In the genomic region with DNA sequence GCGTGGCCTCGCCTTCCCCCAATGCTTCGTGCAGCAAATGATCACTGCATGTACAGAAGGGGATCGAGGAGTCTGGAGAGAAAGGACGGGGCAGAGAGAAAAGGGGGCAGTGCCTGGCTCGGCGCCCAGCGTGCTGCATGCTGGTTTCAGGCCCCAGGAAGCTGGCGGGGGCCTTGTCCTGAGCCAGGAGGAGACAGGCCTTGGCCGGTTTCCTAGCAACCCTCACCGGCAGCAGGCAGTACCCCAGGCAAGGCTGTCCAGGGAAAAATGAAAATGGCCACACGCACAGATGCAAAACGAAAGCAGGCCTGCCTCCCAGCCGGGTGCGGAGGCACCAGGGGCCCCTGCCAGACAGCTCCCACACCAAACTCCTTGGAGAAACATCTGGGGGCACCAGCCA, we compare ENCODE assay signal across 11 cellular contexts.
A peak's percentile ranks its signal among the peaks of the same experiment; 100 is the strongest.
DNase-seq lines count a peak whose midpoint lies in the region; ATAC-seq and TF ChIP-seq lines count a peak whose summit lies in the region.
"Had no signal": no experiment of that assay in that cellular context is flagged by ENCODE, and none has a peak within 500 bp of the region (broad histone marks: within the 10 kb centered on the region; RNA-seq: fewer than 3 reads in every experiment).

No MANE protein-coding gene starts in this region.

- peak; percentile 57 for DNase-seq in activated CD4-positive, alpha-beta T cell treated with anti-CD3 and anti-CD28 coated beads, Interleukin-2, amount 10 ng/mL, durations not matched to agents 24 days and 14 days
- DNase-seq in activated CD4-positive, alpha-beta T cell treated with anti-CD3 and anti-CD28 coated beads for 36 hours: no peak
- DNase-seq in activated T-helper 1 cell treated with anti-CD3 and anti-CD28 coated beads, Interleukin-12 subunit alpha, Interleukin-12 subunit beta, Interleukin-2, Interleukin-4 antibody, amounts not matched to agents 30 ng/mL and 10 ng/mL and 1 ng/mL, durations not matched to agents 14 hours and 24 hours and 36 hours (ENCODE audit: low spot score): no peak
- DNase-seq in right cardiac atrium (peak; percentile 45 to 78 (median 75)), esophagus squamous epithelium (lab: John Stamatoyannopoulos, UW) (no peak), middle frontal gyrus (ENCODE audit: extremely low spot score, low spot score) (no peak)
- no peak for DNase-seq in stimulated activated naive CD8-positive, alpha-beta T cell treated with anti-CD3 and anti-CD28 coated beads, Interleukin-15, amount 100 ng/mL, for 72 hours
- DNase-seq: CD4-positive, alpha-beta T cell; NCI-H2107 had no signal

- H3K4me1 Mint-ChIP-seq in activated CD4-positive, alpha-beta T cell treated with anti-CD3 and anti-CD28 coated beads, Interleukin-2, amount 10 ng/mL, durations not matched to agents 24 days and 14 days: peaks cover 21% of the 10 kb centered on the region
- peaks cover 6% of the 10 kb centered on the region for H3K4me1 Mint-ChIP-seq in activated CD4-positive, alpha-beta T cell treated with anti-CD3 and anti-CD28 coated beads for 36 hours
- H3K4me1 Mint-ChIP-seq in activated T-helper 1 cell treated with anti-CD3 and anti-CD28 coated beads, Interleukin-12 subunit alpha, Interleukin-12 subunit beta, Interleukin-2, Interleukin-4 antibody, amounts not matched to agents 30 ng/mL and 10 ng/mL and 1 ng/mL, durations not matched to agents 14 hours and 24 hours and 36 hours (ENCODE audit: low read depth): peaks cover 29% of the 10 kb centered on the region
- peaks cover 24% of the 10 kb centered on the region for H3K4me1 Mint-ChIP-seq in stimulated activated naive CD8-positive, alpha-beta T cell treated with anti-CD3 and anti-CD28 coated beads, Interleukin-15, amount 100 ng/mL, for 72 hours

- peaks cover 2% of the 10 kb centered on the region for H3K4me1 ChIP-seq in right cardiac atrium (ENCODE audit: control insufficient read depth, insufficient read depth, low read length)
- peaks cover 0 to 21% (median 5%) of the 10 kb centered on the region in 3 donors for H3K4me1 ChIP-seq in esophagus squamous epithelium

- ATAC-seq in activated CD4-positive, alpha-beta T cell treated with anti-CD3 and anti-CD28 coated beads for 36 hours: no peak
- peak; percentile 47 to 51 for ATAC-seq in right cardiac atrium
- ATAC-seq in stimulated activated naive CD8-positive, alpha-beta T cell treated with anti-CD3 and anti-CD28 coated beads, Interleukin-15, amount 100 ng/mL, for 72 hours: peak; percentile 11
- ATAC-seq in GM21529 (IDR thresholded peaks at IDR 0.05; ENCODE audit: unreplicated experiment): no peak

- no peak for TF ChIP-seq POLR2A in esophagus squamous epithelium (IDR thresholded peaks at IDR 0.05)

- CTCF ChIA-PET in activated CD4-positive, alpha-beta T cell treated with anti-CD3 and anti-CD28 coated beads for 36 hours (lab: Charles Lee): interaction anchor here (1.5 kb wide), 1 partner anchor 10 kb away, joined by 7 read pairs; no protein-coding TSS in a partner anchor

- no peak for TF ChIP-seq CTCF in esophagus squamous epithelium (IDR thresholded peaks at IDR 0.05)

- no peaks in the 10 kb centered on the region for H3K9me3 Mint-ChIP-seq in activated CD4-positive, alpha-beta T cell treated with anti-CD3 and anti-CD28 coated beads, Interleukin-2, amount 10 ng/mL, durations not matched to agents 24 days and 14 days
- H3K9me3 Mint-ChIP-seq in activated CD4-positive, alpha-beta T cell treated with anti-CD3 and anti-CD28 coated beads for 36 hours (ENCODE audit: low read depth): no peaks in the 10 kb centered on the region
- H3K9me3 Mint-ChIP-seq in activated T-helper 1 cell treated with anti-CD3 and anti-CD28 coated beads, Interleukin-12 subunit alpha, Interleukin-12 subunit beta, Interleukin-2, Interleukin-4 antibody, amounts not matched to agents 30 ng/mL and 10 ng/mL and 1 ng/mL, durations not matched to agents 14 hours and 24 hours and 36 hours: no peaks in the 10 kb centered on the region
- H3K9me3 Mint-ChIP-seq in stimulated activated naive CD8-positive, alpha-beta T cell treated with anti-CD3 and anti-CD28 coated beads, Interleukin-15, amount 100 ng/mL, for 72 hours: no peaks in the 10 kb centered on the region
- H3K9me3 Mint-ChIP-seq: CD4-positive, alpha-beta T cell had no signal

- H3K27me3 ChIP-seq in right cardiac atrium (ENCODE audit: control insufficient read depth, insufficient read depth) (no peaks in the 10 kb centered on the region), esophagus squamous epithelium (no peaks in the 10 kb centered on the region)

- H3K36me3 ChIP-seq in esophagus squamous epithelium: no peaks in the 10 kb centered on the region
- H3K36me3 ChIP-seq: neutrophil had no signal

- H3K36me3 Mint-ChIP-seq in activated CD4-positive, alpha-beta T cell treated with anti-CD3 and anti-CD28 coated beads, Interleukin-2, amount 10 ng/mL, durations not matched to agents 24 days and 14 days (ENCODE audit: low read depth): no peaks in the 10 kb centered on the region
- H3K36me3 Mint-ChIP-seq in activated CD4-positive, alpha-beta T cell treated with anti-CD3 and anti-CD28 coated beads for 36 hours (ENCODE audit: low read depth): no peaks in the 10 kb centered on the region
- H3K36me3 Mint-ChIP-seq in activated T-helper 1 cell treated with anti-CD3 and anti-CD28 coated beads, Interleukin-12 subunit alpha, Interleukin-12 subunit beta, Interleukin-2, Interleukin-4 antibody, amounts not matched to agents 30 ng/mL and 10 ng/mL and 1 ng/mL, durations not matched to agents 14 hours and 24 hours and 36 hours (ENCODE audit: low read depth): no peaks in the 10 kb centered on the region

- peak overlapping the region; percentile 76 for H3K27ac Mint-ChIP-seq in activated CD4-positive, alpha-beta T cell treated with anti-CD3 and anti-CD28 coated beads, Interleukin-2, amount 10 ng/mL, durations not matched to agents 24 days and 14 days
- no peak overlapping the region for H3K27ac Mint-ChIP-seq in activated CD4-positive, alpha-beta T cell treated with anti-CD3 and anti-CD28 coated beads for 36 hours
- peak overlapping the region; percentile 37 for H3K27ac Mint-ChIP-seq in activated T-helper 1 cell treated with anti-CD3 and anti-CD28 coated beads, Interleukin-12 subunit alpha, Interleukin-12 subunit beta, Interleukin-2, Interleukin-4 antibody, amounts not matched to agents 30 ng/mL and 10 ng/mL and 1 ng/mL, durations not matched to agents 14 hours and 24 hours and 36 hours
- peak overlapping the region in 1 of 2 donors; percentile 41 for H3K27ac Mint-ChIP-seq in stimulated activated naive CD8-positive, alpha-beta T cell treated with anti-CD3 and anti-CD28 coated beads, Interleukin-15, amount 100 ng/mL, for 72 hours
- H3K27ac Mint-ChIP-seq: CD4-positive, alpha-beta T cell had no signal

- intact Hi-C loops in activated CD4-positive, alpha-beta T cell treated with anti-CD3 and anti-CD28 coated beads, Interleukin-2, amount 10 ng/mL, durations not matched to agents 24 days and 14 days (cut with micrococcal nuclease): no loop called here
- intact Hi-C loops in activated CD4-positive, alpha-beta T cell treated with anti-CD3 and anti-CD28 coated beads for 36 hours (cut with DNase I, micrococcal nuclease): no loop called here
- intact Hi-C loops in activated T-helper 1 cell treated with anti-CD3 and anti-CD28 coated beads, Interleukin-12 subunit alpha, Interleukin-12 subunit beta, Interleukin-2, Interleukin-4 antibody, amounts not matched to agents 30 ng/mL and 10 ng/mL and 1 ng/mL, durations not matched to agents 14 hours and 24 hours and 36 hours (cut with micrococcal nuclease): no loop called here
- intact Hi-C loops in right cardiac atrium (cut with DNase I): no loop called here
- intact Hi-C loops in esophagus squamous epithelium (cut with DNase I): no loop called here

- H3K27me3 Mint-ChIP-seq in activated CD4-positive, alpha-beta T cell treated with anti-CD3 and anti-CD28 coated beads, Interleukin-2, amount 10 ng/mL, durations not matched to agents 24 days and 14 days: no peaks in the 10 kb centered on the region
- H3K27me3 Mint-ChIP-seq in activated CD4-positive, alpha-beta T cell treated with anti-CD3 and anti-CD28 coated beads for 36 hours: no peaks in the 10 kb centered on the region
- H3K27me3 Mint-ChIP-seq in activated T-helper 1 cell treated with anti-CD3 and anti-CD28 coated beads, Interleukin-12 subunit alpha, Interleukin-12 subunit beta, Interleukin-2, Interleukin-4 antibody, amounts not matched to agents 30 ng/mL and 10 ng/mL and 1 ng/mL, durations not matched to agents 14 hours and 24 hours and 36 hours (ENCODE audit: insufficient read depth): peaks cover 2% of the 10 kb centered on the region
- H3K27me3 Mint-ChIP-seq in stimulated activated naive CD8-positive, alpha-beta T cell treated with anti-CD3 and anti-CD28 coated beads, Interleukin-15, amount 100 ng/mL, for 72 hours: peaks cover 14% of the 10 kb centered on the region
- H3K27me3 Mint-ChIP-seq: CD4-positive, alpha-beta T cell had no signal

- H3K4me3 ChIP-seq in right cardiac atrium (ENCODE audit: low read length) (no peak overlapping the region), esophagus squamous epithelium (peak overlapping the region in 1 of 4 donors; percentile 21)

- POLR2A ChIA-PET in activated CD4-positive, alpha-beta T cell treated with anti-CD3 and anti-CD28 coated beads for 36 hours (lab: Charles Lee): no interaction called here

- 52% methylated on average over 15 of the region's 15 CpGs for WGBS in right cardiac atrium
- WGBS in esophagus squamous epithelium, 2 donors: 62 to 71% methylated on average over 11 of the region's 15 CpGs

- H3K27ac ChIP-seq in right cardiac atrium (ENCODE audit: low read length) (no peak overlapping the region), esophagus squamous epithelium (no peak overlapping the region)
- H3K27ac ChIP-seq: neutrophil had no signal

- H3K9me3 ChIP-seq in right cardiac atrium (ENCODE audit: control insufficient read depth, low read length) (no peaks in the 10 kb centered on the region), esophagus squamous epithelium (no peaks in the 10 kb centered on the region)
- H3K9me3 ChIP-seq: neutrophil had no signal

- H3K4me3 Mint-ChIP-seq in activated CD4-positive, alpha-beta T cell treated with anti-CD3 and anti-CD28 coated beads, Interleukin-2, amount 10 ng/mL, durations not matched to agents 24 days and 14 days: peak overlapping the region; percentile 65
- no peak overlapping the region for H3K4me3 Mint-ChIP-seq in activated CD4-positive, alpha-beta T cell treated with anti-CD3 and anti-CD28 coated beads for 36 hours
- H3K4me3 Mint-ChIP-seq in activated T-helper 1 cell treated with anti-CD3 and anti-CD28 coated beads, Interleukin-12 subunit alpha, Interleukin-12 subunit beta, Interleukin-2, Interleukin-4 antibody, amounts not matched to agents 30 ng/mL and 10 ng/mL and 1 ng/mL, durations not matched to agents 14 hours and 24 hours and 36 hours: peak overlapping the region; percentile 63
- peak overlapping the region; percentile 22 to 66 for H3K4me3 Mint-ChIP-seq in stimulated activated naive CD8-positive, alpha-beta T cell treated with anti-CD3 and anti-CD28 coated beads, Interleukin-15, amount 100 ng/mL, for 72 hours
- H3K4me3 Mint-ChIP-seq: CD4-positive, alpha-beta T cell had no signal

Comparison
In these comparisons a context has a peak if more than half of its experiments do, and no peak if none do; other contexts are left out.
1. DNase-seq: peak in activated CD4-positive, alpha-beta T cell treated with anti-CD3 and anti-CD28 coated beads, Interleukin-2, amount 10 ng/mL, durations not matched to agents 24 days and 14 days (single experiment) and right cardiac atrium (3 of 3); none in activated CD4-positive, alpha-beta T cell treated with anti-CD3 and anti-CD28 coated beads for 36 hours (single experiment), activated T-helper 1 cell treated with anti-CD3 and anti-CD28 coated beads, Interleukin-12 subunit alpha, Interleukin-12 subunit beta, Interleukin-2, Interleukin-4 antibody, amounts not matched to agents 30 ng/mL and 10 ng/mL and 1 ng/mL, durations not matched to agents 14 hours and 24 hours and 36 hours (single experiment), stimulated activated naive CD8-positive, alpha-beta T cell treated with anti-CD3 and anti-CD28 coated beads, Interleukin-15, amount 100 ng/mL, for 72 hours (0 of 2), esophagus squamous epithelium (single experiment) and middle frontal gyrus (single experiment).
2. ATAC-seq: peak in right cardiac atrium (2 of 2) and stimulated activated naive CD8-positive, alpha-beta T cell treated with anti-CD3 and anti-CD28 coated beads, Interleukin-15, amount 100 ng/mL, for 72 hours (single experiment); none in activated CD4-positive, alpha-beta T cell treated with anti-CD3 and anti-CD28 coated beads for 36 hours (single experiment) and GM21529 (single experiment).